ENCODE assay signal across 8 cellular contexts in the genomic region with DNA sequence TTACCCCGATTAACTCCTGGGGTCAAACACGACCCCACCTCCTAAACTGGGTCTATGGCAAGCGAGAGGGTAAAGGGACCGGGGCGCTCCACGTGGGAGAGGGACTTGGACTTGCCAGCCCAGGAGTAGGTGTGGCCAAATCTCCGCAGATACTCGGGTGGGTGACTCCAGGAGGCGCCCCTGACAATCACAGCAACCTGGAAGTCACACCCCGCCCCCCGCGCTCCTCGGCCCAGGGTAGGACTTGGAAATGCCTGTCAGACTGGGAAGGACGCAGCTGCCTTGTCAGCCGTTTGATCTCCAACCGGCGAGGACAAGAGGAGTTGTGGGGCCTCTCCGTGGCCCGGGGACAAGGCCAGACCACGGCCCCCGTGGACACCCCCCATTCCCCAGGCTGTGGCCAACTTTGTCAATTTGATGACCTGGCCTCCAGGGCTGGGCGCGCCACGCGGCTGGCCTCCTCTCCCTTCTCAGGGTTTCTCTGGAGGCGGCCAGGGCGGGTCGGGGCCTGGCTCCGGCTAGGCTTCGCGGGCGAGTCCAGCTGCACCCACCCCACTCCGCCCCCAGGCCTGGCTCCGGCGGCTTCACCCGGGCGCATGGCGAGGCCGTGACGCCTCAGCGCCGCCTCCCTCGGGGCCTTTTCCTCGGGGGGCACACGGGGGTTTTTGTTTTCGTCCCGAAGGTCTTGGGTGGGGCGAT. TPM values are rescaled to one million over a fixed set of nuclear protein-coding genes. Genes with fewer than 3 reads are reported as not detected.
DNase-seq lines count a peak whose midpoint lies in the region; ATAC-seq lines count a peak whose summit lies in the region.

No MANE protein-coding gene starts in this region.

- no peaks in the 10 kb centered on the region for H3K36me3 ChIP-seq in ACC112 (ENCODE audit: insufficient read depth, low read length)
- no peaks in the 10 kb centered on the region for H3K36me3 ChIP-seq in iPS-20b (ENCODE audit: insufficient read depth, low read depth, low read length)

- H3K9ac ChIP-seq in iPS-20b (ENCODE audit: low read depth, low read length) = peak overlapping the region; percentile 81; the same call in 1 of the 2 replicates

- H3K36me3 Mint-ChIP-seq in IgD-negative memory B cell = no peaks in the 10 kb centered on the region
- peaks cover 18% of the 10 kb centered on the region for H3K36me3 Mint-ChIP-seq in activated CD8-positive, alpha-beta memory T cell treated with anti-CD3 and anti-CD28 coated beads, Interleukin-2, amount 10 ng/mL, durations not matched to agents 7 days and 5 days
- H3K36me3 Mint-ChIP-seq in stimulated activated effector memory CD8-positive, alpha-beta T cell treated with anti-CD3 and anti-CD28 coated beads, Interleukin-12 subunit alpha, Interleukin-12 subunit beta, amount 100 ng/mL, for 72 hours = peaks cover 37% of the 10 kb centered on the region
- H3K36me3 Mint-ChIP-seq in stimulated activated memory B cell treated with anti-CD40 and anti-IgM and Interleukin-4, amounts not matched to agents 10 μg/mL and 1 μg/mL and 100 μg/mL, for 72 hours = peaks cover 7% of the 10 kb centered on the region

- no peaks in the 10 kb centered on the region for H3K79me2 ChIP-seq in ACC112 (ENCODE audit: control insufficient read depth, insufficient read depth, low read length, unreplicated experiment)

- H3K4me3 Mint-ChIP-seq in IgD-negative memory B cell = peak overlapping the region in 3 of 4 donors; percentile 77 to 92 (median 88)
- peak overlapping the region; percentile 96 for H3K4me3 Mint-ChIP-seq in activated CD8-positive, alpha-beta memory T cell treated with anti-CD3 and anti-CD28 coated beads, Interleukin-2, amount 10 ng/mL, durations not matched to agents 7 days and 5 days
- peak overlapping the region; percentile 89 for H3K4me3 Mint-ChIP-seq in stimulated activated effector memory CD8-positive, alpha-beta T cell treated with anti-CD3 and anti-CD28 coated beads, Interleukin-12 subunit alpha, Interleukin-12 subunit beta, amount 100 ng/mL, for 72 hours
- no peak overlapping the region for H3K4me3 Mint-ChIP-seq in stimulated activated memory B cell treated with anti-CD40 and anti-IgM and Interleukin-4, amounts not matched to agents 10 μg/mL and 1 μg/mL and 100 μg/mL, for 72 hours

- CTCF ChIA-PET in activated CD8-positive, alpha-beta memory T cell treated with anti-CD3 and anti-CD28 coated beads, Interleukin-2, amount 10 ng/mL, durations not matched to agents 7 days and 5 days (lab: Charles Lee) = interaction anchor here (1.4 to 14.3 kb wide), 6 partner anchors 12 to 1134 kb away, joined by 5 to 395 read pairs (median 16); no protein-coding TSS in a partner anchor

- H3K4me1 ChIP-seq in ACC112 (ENCODE audit: control insufficient read depth, insufficient read depth, low read length, unreplicated experiment) = no peaks in the 10 kb centered on the region
- peaks cover 19% of the 10 kb centered on the region for H3K4me1 ChIP-seq in iPS-20b (ENCODE audit: insufficient read depth, low read length)

- ATAC-seq in activated CD8-positive, alpha-beta memory T cell treated with anti-CD3 and anti-CD28 coated beads, Interleukin-2, amount 10 ng/mL, durations not matched to agents 7 days and 5 days = peak; percentile 11
- ATAC-seq in stimulated activated effector memory CD8-positive, alpha-beta T cell treated with anti-CD3 and anti-CD28 coated beads, Interleukin-12 subunit alpha, Interleukin-12 subunit beta, amount 100 ng/mL, for 72 hours = peak; percentile 25
- no peak for ATAC-seq in GM19035 (IDR thresholded peaks at IDR 0.05; ENCODE audit: unreplicated experiment)
- ATAC-seq in stimulated activated memory B cell treated with anti-CD40 and anti-IgM and Interleukin-4, amounts not matched to agents 10 μg/mL and 1 μg/mL and 100 μg/mL, for 72 hours = no peak

- peaks cover 8 to 17% (median 13%) of the 10 kb centered on the region in 3 donors for H3K4me1 Mint-ChIP-seq in IgD-negative memory B cell
- peaks cover 20% of the 10 kb centered on the region for H3K4me1 Mint-ChIP-seq in activated CD8-positive, alpha-beta memory T cell treated with anti-CD3 and anti-CD28 coated beads, Interleukin-2, amount 10 ng/mL, durations not matched to agents 7 days and 5 days
- H3K4me1 Mint-ChIP-seq in stimulated activated effector memory CD8-positive, alpha-beta T cell treated with anti-CD3 and anti-CD28 coated beads, Interleukin-12 subunit alpha, Interleukin-12 subunit beta, amount 100 ng/mL, for 72 hours = peaks cover 36% of the 10 kb centered on the region
- peaks cover 24% of the 10 kb centered on the region for H3K4me1 Mint-ChIP-seq in stimulated activated memory B cell treated with anti-CD40 and anti-IgM and Interleukin-4, amounts not matched to agents 10 μg/mL and 1 μg/mL and 100 μg/mL, for 72 hours

- H3K27me3 Mint-ChIP-seq in IgD-negative memory B cell = peaks cover 50% of the 10 kb centered on the region
- peaks cover 14% of the 10 kb centered on the region for H3K27me3 Mint-ChIP-seq in activated CD8-positive, alpha-beta memory T cell treated with anti-CD3 and anti-CD28 coated beads, Interleukin-2, amount 10 ng/mL, durations not matched to agents 7 days and 5 days
- H3K27me3 Mint-ChIP-seq in stimulated activated memory B cell treated with anti-CD40 and anti-IgM and Interleukin-4, amounts not matched to agents 10 μg/mL and 1 μg/mL and 100 μg/mL, for 72 hours = peaks cover 83% of the 10 kb centered on the region

- peak overlapping the region; percentile 74 for H3K4me3 ChIP-seq in ACC112 (ENCODE audit: low read depth, low read length)
- peak overlapping the region; percentile 86 for H3K4me3 ChIP-seq in iPS-20b (ENCODE audit: low read length)

- no peaks in the 10 kb centered on the region for H3K9me3 Mint-ChIP-seq in IgD-negative memory B cell
- H3K9me3 Mint-ChIP-seq in activated CD8-positive, alpha-beta memory T cell treated with anti-CD3 and anti-CD28 coated beads, Interleukin-2, amount 10 ng/mL, durations not matched to agents 7 days and 5 days (ENCODE audit: low read depth) = no peaks in the 10 kb centered on the region
- H3K9me3 Mint-ChIP-seq in stimulated activated effector memory CD8-positive, alpha-beta T cell treated with anti-CD3 and anti-CD28 coated beads, Interleukin-12 subunit alpha, Interleukin-12 subunit beta, amount 100 ng/mL, for 72 hours = no peaks in the 10 kb centered on the region
- peaks cover 3% of the 10 kb centered on the region for H3K9me3 Mint-ChIP-seq in stimulated activated memory B cell treated with anti-CD40 and anti-IgM and Interleukin-4, amounts not matched to agents 10 μg/mL and 1 μg/mL and 100 μg/mL, for 72 hours

- peak overlapping the region in 1 of 3 donors; percentile 84 for H3K27ac Mint-ChIP-seq in IgD-negative memory B cell
- H3K27ac Mint-ChIP-seq in activated CD8-positive, alpha-beta memory T cell treated with anti-CD3 and anti-CD28 coated beads, Interleukin-2, amount 10 ng/mL, durations not matched to agents 7 days and 5 days = peak overlapping the region; percentile 99
- H3K27ac Mint-ChIP-seq in stimulated activated effector memory CD8-positive, alpha-beta T cell treated with anti-CD3 and anti-CD28 coated beads, Interleukin-12 subunit alpha, Interleukin-12 subunit beta, amount 100 ng/mL, for 72 hours = peak overlapping the region; percentile 99
- H3K27ac Mint-ChIP-seq in stimulated activated memory B cell treated with anti-CD40 and anti-IgM and Interleukin-4, amounts not matched to agents 10 μg/mL and 1 μg/mL and 100 μg/mL, for 72 hours = no peak overlapping the region

- H2AFZ ChIP-seq in ACC112 (ENCODE audit: low read length, unreplicated experiment) = no peak overlapping the region

- H3K27me3 ChIP-seq in ACC112 (ENCODE audit: insufficient read depth, low read length) = peaks cover 95% of the 10 kb centered on the region
- H3K27me3 ChIP-seq in iPS-20b (ENCODE audit: insufficient read depth, low read length) = peaks cover 80% of the 10 kb centered on the region

- no peak overlapping the region for H3K27ac ChIP-seq in ACC112 (ENCODE audit: low read depth, low read length)
- no peak overlapping the region for H3K27ac ChIP-seq in iPS-20b (ENCODE audit: low read length)

- no peaks in the 10 kb centered on the region for H3K9me3 ChIP-seq in iPS-20b (ENCODE audit: insufficient read depth, low read depth, low read length)

- peak; percentile 79 for DNase-seq in activated CD8-positive, alpha-beta memory T cell treated with anti-CD3 and anti-CD28 coated beads, Interleukin-2, amount 10 ng/mL, durations not matched to agents 7 days and 5 days
- DNase-seq in stimulated activated effector memory CD8-positive, alpha-beta T cell treated with anti-CD3 and anti-CD28 coated beads, Interleukin-12 subunit alpha, Interleukin-12 subunit beta, amount 100 ng/mL, for 72 hours (ENCODE audit: low spot score in 2 of 2) = no peak
- DNase-seq in nucleus accumbens (lab: John Stamatoyannopoulos, UW) = no peak

RNA-seq across cellular contexts. Expression of gene BCL11B, which starts 1.2 kb away (rescaled TPM):
- 0.38 TPM for polyA plus RNA-seq in IgD-negative memory B cell
- 10 to 100 TPM; 53.0 to 66.2 TPM for total RNA-seq in activated CD8-positive, alpha-beta memory T cell treated with anti-CD3 and anti-CD28 coated beads, Interleukin-2, amount 10 ng/mL, durations not matched to agents 7 days and 5 days

Comparison
In these comparisons a context has a peak if more than half of its experiments do, and no peak if none do; other contexts are left out.
1. ATAC-seq: peak in activated CD8-positive, alpha-beta memory T cell treated with anti-CD3 and anti-CD28 coated beads, Interleukin-2, amount 10 ng/mL, durations not matched to agents 7 days and 5 days (single experiment) and stimulated activated effector memory CD8-positive, alpha-beta T cell treated with anti-CD3 and anti-CD28 coated beads, Interleukin-12 subunit alpha, Interleukin-12 subunit beta, amount 100 ng/mL, for 72 hours (single experiment); none in GM19035 (single experiment) and stimulated activated memory B cell treated with anti-CD40 and anti-IgM and Interleukin-4, amounts not matched to agents 10 μg/mL and 1 μg/mL and 100 μg/mL, for 72 hours (single experiment).